ENCODE assay signal across 23 cellular contexts in genomic region chr6:37663016-37663810, GRCh38. TPM values are rescaled to one million over a fixed set of nuclear protein-coding genes. Genes with fewer than 3 reads are reported as not detected.
DNase-seq lines count a peak whose midpoint lies in the region; ATAC-seq and TF ChIP-seq lines count a peak whose summit lies in the region.
"Had no signal": no experiment of that assay in that cellular context is flagged by ENCODE, and none has a peak within 500 bp of the region (broad histone marks: within the 10 kb centered on the region; RNA-seq: fewer than 3 reads in every experiment).

No MANE protein-coding gene starts in this region.

- no peak overlapping the region for H3K4me3 Mint-ChIP-seq in activated B cell treated with CpG ODN at 0.5 μM for 24 hours
- H3K4me3 Mint-ChIP-seq: activated T-cell treated with anti-CD3 and anti-CD28 coated beads, Interleukin-2, amount 50 U/mL, for 24 hours; B cell had no signal

- no peaks in the 10 kb centered on the region for H3K27me3 Mint-ChIP-seq in activated B cell treated with CpG ODN at 0.5 μM for 24 hours
- H3K27me3 Mint-ChIP-seq: activated T-cell treated with anti-CD3 and anti-CD28 coated beads, Interleukin-2, amount 50 U/mL, for 24 hours; B cell had no signal

- H3K9me3 ChIP-seq in osteoblast (ENCODE audit: low read depth, low read length) (peaks cover 4% of the 10 kb centered on the region), thyroid gland (no peaks in the 10 kb centered on the region)
- H3K9me3 ChIP-seq: pancreas, suprapubic skin had no signal

- POLR2A ChIA-PET in activated B cell treated with CpG ODN at 0.5 μM for 24 hours (lab: Charles Lee) = interaction anchor here (0.5 kb wide), 1 partner anchor 23 kb away, joined by 3 read pairs; no protein-coding TSS in a partner anchor

- TF ChIP-seq POLR2A in thyroid gland (IDR thresholded peaks at IDR 0.05) = no peak

- ATAC-seq in activated B cell treated with CpG ODN at 0.5 μM for 24 hours (ENCODE audit: low read depth) = no peak
- ATAC-seq in HG02852 (IDR thresholded peaks at IDR 0.05; ENCODE audit: unreplicated experiment) = no peak
- ATAC-seq: activated naive CD4-positive, alpha-beta T cell treated with anti-CD3 and anti-CD28 coated beads, Interleukin-2, amount 50 U/mL, for 72 hours; left lobe of liver; pancreas had no signal

- H3K27ac Mint-ChIP-seq in activated B cell treated with CpG ODN at 0.5 μM for 24 hours = peak overlapping the region; percentile 63
- H3K27ac Mint-ChIP-seq: activated naive CD4-positive, alpha-beta T cell treated with anti-CD3 and anti-CD28 coated beads, Interleukin-2, amount 50 U/mL, for 72 hours; activated T-cell treated with anti-CD3 and anti-CD28 coated beads, Interleukin-2, amount 50 U/mL, for 24 hours; B cell had no signal

- H3K27me3 ChIP-seq in osteoblast (ENCODE audit: insufficient read depth, low read length) = no peaks in the 10 kb centered on the region
- H3K27me3 ChIP-seq in thyroid gland = no peaks in the 10 kb centered on the region
- H3K27me3 ChIP-seq: pancreas, suprapubic skin had no signal

- H3K4me2 ChIP-seq in osteoblast (ENCODE audit: insufficient read depth, low read length) = no peak overlapping the region
- H3K4me2 ChIP-seq: KMS-11 had no signal

- TF ChIP-seq CTCF in activated B cell treated with CpG ODN at 0.5 μM for 24 hours (IDR thresholded peaks at IDR 0.05) (no peak), fibroblast of pulmonary artery (IDR thresholded peaks at IDR 0.05; ENCODE audit: low read length, missing control alignments) (no peak), osteoblast (IDR thresholded peaks at IDR 0.05; ENCODE audit: extremely low read depth, low read depth, low read length) (no peak), thyroid gland (IDR thresholded peaks at IDR 0.05) (no peak)

- H3K4me1 Mint-ChIP-seq in activated B cell treated with CpG ODN at 0.5 μM for 24 hours = no peaks in the 10 kb centered on the region
- H3K4me1 Mint-ChIP-seq: B cell had no signal

- intact Hi-C loops in activated B cell treated with CpG ODN at 0.5 μM for 24 hours (cut with micrococcal nuclease) (no loop called here), thyroid gland (cut with DNase I) (no loop called here)

- no peaks in the 10 kb centered on the region for H4K20me1 ChIP-seq in osteoblast (ENCODE audit: insufficient read depth, low read length)

- DNase-seq in EL = peak; percentile 60
- DNase-seq in activated B cell treated with CpG ODN at 0.5 μM for 24 hours = no peak
- DNase-seq in fibroblast of pulmonary artery (ENCODE audit: low read depth) = peak; percentile 29
- peak; percentile 69 for DNase-seq in osteoblast (ENCODE audit: insufficient read length, low spot score, missing footprints)
- no peak for DNase-seq in T1000 (lab: John Stamatoyannopoulos, UW)
- no peak for DNase-seq in thyroid gland
- no peak for DNase-seq in NCI-H128 (lab: John Stamatoyannopoulos, UW; ENCODE audit: unreplicated experiment)
- DNase-seq: activated CD4-positive, alpha-beta T cell treated with anti-CD3 and anti-CD28 coated beads, Interleukin-2, amount 50 U/mL, for 48 hours; activated T-cell treated with anti-CD3 and anti-CD28 coated beads, Interleukin-2, amount 50 U/mL, for 24 hours; effector CD4-positive, alpha-beta T cell; GDM1; NCI-H1417 treated with DMSO at 0.1 percent for 48 hours; NCI-H2171 treated with DMSO at 0.1 percent for 48 hours; NCI-H82; pancreas; stimulated activated CD4-positive, alpha-beta T cell treated with anti-CD3 and anti-CD28 coated beads, Interleukin-4, amount 100 ng/mL, for 1 hour had no signal

- H3K27ac ChIP-seq in osteoblast (ENCODE audit: low read depth, low read length) = no peak overlapping the region
- no peak overlapping the region for H3K27ac ChIP-seq in thyroid gland
- H3K27ac ChIP-seq: KMS-11, pancreas, skin epidermis, suprapubic skin had no signal

- peaks cover 14% of the 10 kb centered on the region for H3K36me3 Mint-ChIP-seq in activated B cell treated with CpG ODN at 0.5 μM for 24 hours (ENCODE audit: low read depth)

- peaks cover 14% of the 10 kb centered on the region for H3K4me1 ChIP-seq in osteoblast (ENCODE audit: insufficient read depth, low read length)
- no peaks in the 10 kb centered on the region for H3K4me1 ChIP-seq in thyroid gland
- H3K4me1 ChIP-seq: pancreas had no signal

- H3K79me2 ChIP-seq in osteoblast (ENCODE audit: insufficient read depth, low read length) = no peaks in the 10 kb centered on the region

- WGBS in thyroid gland, 2 donors = 65 to 72% methylated on average over 11 of the region's 11 CpGs

- peaks cover 3% of the 10 kb centered on the region for H3K9me3 Mint-ChIP-seq in activated B cell treated with CpG ODN at 0.5 μM for 24 hours

- CTCF ChIA-PET in activated B cell treated with CpG ODN at 0.5 μM for 24 hours (lab: Charles Lee) = no interaction called here

- no peak overlapping the region for H3K4me3 ChIP-seq in fibroblast of pulmonary artery (replicated peaks; ENCODE audit: low read depth, low read length)
- H3K4me3 ChIP-seq in osteoblast (ENCODE audit: insufficient read depth, low read length) = no peak overlapping the region
- H3K4me3 ChIP-seq in thyroid gland (replicated peaks in 1 of 3) = no peak overlapping the region
- H3K4me3 ChIP-seq: pancreas, skin epidermis, suprapubic skin had no signal

- H2AFZ ChIP-seq in osteoblast (ENCODE audit: low read length) = no peak overlapping the region

- H3K36me3 ChIP-seq in osteoblast (ENCODE audit: insufficient read depth, low read length) = no peaks in the 10 kb centered on the region
- no peaks in the 10 kb centered on the region for H3K36me3 ChIP-seq in thyroid gland
- H3K36me3 ChIP-seq: pancreas, suprapubic skin had no signal

RNA-seq across cellular contexts. Expression of gene MDGA1, which starts 34.5 kb away (rescaled TPM):
- total RNA-seq in activated B cell treated with CpG ODN at 0.5 μM for 24 hours (6.1 and 6.7 TPM in 2 replicates), osteoblast (6.2 and 10.6 TPM in 2 replicates), thyroid gland (1 to 10 TPM in 3 of 4 donors, under 1 TPM in 1; 0.83 to 3.9 (median 1.6) TPM)

Comparison
In these comparisons a context has a peak if more than half of its experiments do, and no peak if none do; other contexts are left out.
1. DNase-seq: peak in EL (single experiment), fibroblast of pulmonary artery (single experiment) and osteoblast (single experiment); none in activated B cell treated with CpG ODN at 0.5 μM for 24 hours (single experiment), T1000 (single experiment), thyroid gland (0 of 2) and NCI-H128 (single experiment).